Comparison of ENCODE assay signal across 1 cellular context in the genomic region with DNA sequence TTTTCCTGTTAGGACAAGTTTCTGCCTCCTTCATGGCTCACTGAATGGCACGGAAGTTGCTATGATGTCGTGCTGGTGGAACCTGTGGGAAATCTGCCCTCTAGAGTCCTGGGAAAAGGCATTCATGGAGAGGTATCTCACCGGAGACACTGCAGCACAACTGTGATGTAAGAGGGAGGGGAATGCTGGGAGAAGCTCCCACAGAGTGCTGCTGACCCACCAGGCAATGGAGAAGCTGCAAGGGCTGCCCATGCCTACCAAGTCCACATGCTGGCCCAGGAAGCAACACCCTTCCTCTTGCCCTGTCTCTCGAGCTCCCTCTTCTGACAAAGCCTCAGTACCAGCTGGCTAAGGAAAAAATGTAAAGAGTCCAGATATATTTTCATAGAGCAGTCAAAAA.
TF ChIP-seq lines count a peak whose summit lies in the region.

No MANE protein-coding gene starts in this region.

TF ChIP-seq in endothelial cell of umbilical vein, 7 proteins besides CTCF, POLR2A, EP300 and RAD21 (continued from another document):
- TF ChIP-seq FOS (IDR thresholded peaks at IDR 0.05; ENCODE audit: borderline replicate concordance, insufficient read depth, low read length) (no peak), JUN (IDR thresholded peaks at IDR 0.05; ENCODE audit: borderline replicate concordance, insufficient read depth, insufficient read length, low read depth) (no peak), MYC (IDR thresholded peaks at IDR 0.05; ENCODE audit: low read depth, low read length) (no peak), POLR2AphosphoS5 (IDR thresholded peaks at IDR 0.05; ENCODE audit: insufficient read depth, low read depth, low read length) (no peak)
